10 cellular contexts compared by ENCODE assay signal in genomic region chr5:171629221-171630005, GRCh38.
A peak's percentile ranks its signal among the peaks of the same experiment; 100 is the strongest.
DNase-seq lines count a peak whose midpoint lies in the region; TF ChIP-seq lines count a peak whose summit lies in the region.
"Had no signal": no experiment of that assay in that cellular context is flagged by ENCODE, and none has a peak within 500 bp of the region (broad histone marks: within the 10 kb centered on the region; RNA-seq: fewer than 3 reads in every experiment).

No MANE protein-coding gene starts in this region.

- no peak overlapping the region for H3K9ac ChIP-seq in H9 (ENCODE audit: extremely low read depth, insufficient read length, low read length)

- no CpG with 5 or more reads among the region's 11 CpGs for WGBS in H9 (ENCODE audit: extremely low coverage, insufficient read length, low lambda C conversion rate)

- H3T11ph ChIP-seq in H9 (ENCODE audit: low read length), result no peak overlapping the region

- no peak overlapping the region for H4K8ac ChIP-seq in H9 (replicated peaks; ENCODE audit: insufficient read length, low read depth, low read length)

- H2BK20ac ChIP-seq in H9 (ENCODE audit: low read depth, low read length, poor library complexity, severe bottlenecking), result no peak overlapping the region

- H3K23me2 ChIP-seq in H9 (ENCODE audit: insufficient read length, low read depth, low read length, poor library complexity, severe bottlenecking), result no peaks in the 10 kb centered on the region

- H3K27me3 Mint-ChIP-seq in H9 (ENCODE audit: low read depth), result peaks cover 81% of the 10 kb centered on the region

- H3K18ac ChIP-seq in H9 (ENCODE audit: insufficient read length, low read depth, low read length), result no peak overlapping the region

- no peaks in the 10 kb centered on the region for H3K79me2 ChIP-seq in H9 (ENCODE audit: insufficient read depth, low read length)

- peak overlapping the region; percentile 56 for H3K4me2 ChIP-seq in H9 (ENCODE audit: insufficient read depth, insufficient read length, low read length)

- H3K27me3 ChIP-seq in H9 (ENCODE audit: insufficient read depth, low read length), result peaks cover 12% of the 10 kb centered on the region
- H3K27me3 ChIP-seq in WERI-Rb-1 (ENCODE audit: insufficient read depth, low read depth, severe bottlenecking), result peaks cover 7% of the 10 kb centered on the region

- H4K91ac ChIP-seq in H9 (ENCODE audit: insufficient read length, low read depth, low read length), result no peak overlapping the region

- no peaks in the 10 kb centered on the region for H3K9me3 ChIP-seq in H9 (ENCODE audit: control insufficient read depth, low read depth, low read length)
- no peaks in the 10 kb centered on the region for H3K9me3 ChIP-seq in WERI-Rb-1 (ENCODE audit: severe bottlenecking)

- no peaks in the 10 kb centered on the region for H3K36me3 ChIP-seq in WERI-Rb-1
- H3K36me3 ChIP-seq: cardiac muscle cell had no signal

- H3K4me3 Mint-ChIP-seq in H9, result peak overlapping the region; percentile 51 to 69; a peak in 4 of 5 replicates
- H3K4me3 Mint-ChIP-seq: activated CD8-positive, alpha-beta T cell treated with anti-CD3 and anti-CD28 coated beads, Interleukin-2, amount 10 ng/mL, durations not matched to agents 7 days and 5 days had no signal

- no peaks in the 10 kb centered on the region; a peak in 1 of 7 replicates for H3K36me3 Mint-ChIP-seq in H9 (ENCODE audit: insufficient read depth in 1 of 3, low read depth in 3 of 3)

- H3K9me3 Mint-ChIP-seq in H9, result peaks cover 0 to 7% of the 10 kb centered on the region in 2 experiments; a peak in 1 of 5 replicates

- no peaks in the 10 kb centered on the region for H3K79me1 ChIP-seq in H9 (ENCODE audit: insufficient read depth, low read depth, low read length, poor library complexity, severe bottlenecking)

- H4K5ac ChIP-seq in H9 (ENCODE audit: insufficient read length, low read depth, low read length), result no peak overlapping the region

- TF ChIP-seq CTCF in AG09309 (IDR thresholded peaks at IDR 0.05; ENCODE audit: control insufficient read depth, insufficient read depth, low read depth, low read length, missing control alignments) (peak; percentile 25), H9 (conservative IDR thresholded peaks at IDR 0.05) (no peak; the same call in 2 of the 3 replicates), WERI-Rb-1 (IDR thresholded peaks at IDR 0.05; ENCODE audit: low read depth, low read length) (0 out of 2 replicates have a peak, but pooled peaks have one; percentile 6)

- peaks cover 5% of the 10 kb centered on the region; the same call in 1 of the 2 replicates for H3K4me1 ChIP-seq in H9 (ENCODE audit: insufficient read depth, low read length)

- H2AFZ ChIP-seq in H9 (ENCODE audit: low read length), result no peak overlapping the region

- H2AK5ac ChIP-seq in H9 (ENCODE audit: insufficient read length, low read length), result no peak overlapping the region

- peaks cover 9 to 10% of the 10 kb centered on the region in 2 experiments for H3K4me1 Mint-ChIP-seq in H9

- H3K4me3 ChIP-seq in AG09309 (ENCODE audit: control insufficient read depth, low read depth, low read length), result no peak overlapping the region
- H3K4me3 ChIP-seq in WERI-Rb-1 (ENCODE audit: low read depth, low read length), result no peak overlapping the region
- H3K4me3 ChIP-seq: cardiac muscle cell had no signal

- no peaks in the 10 kb centered on the region for H4K20me1 ChIP-seq in H9 (ENCODE audit: control insufficient read depth, insufficient read depth, insufficient read length)

- H2BK5ac ChIP-seq in H9 (ENCODE audit: insufficient read length, low read length), result no peak overlapping the region

- H3K4ac ChIP-seq in H9 (ENCODE audit: low read depth, low read length), result no peak overlapping the region

- DNase-seq in AG09309 (ENCODE audit: low read depth) (no peak), H9 (peak; percentile 29), WERI-Rb-1 (no peak), iris pigment epithelial cell (ENCODE audit: low read depth) (peak; percentile 44), NCI-H2029 (lab: John Stamatoyannopoulos, UW) (no peak), NCI-H1930 (lab: John Stamatoyannopoulos, UW) (no peak), iPS-NIHi7 (ENCODE audit: extremely low spot score) (no peak)
- DNase-seq in activated CD8-positive, alpha-beta memory T cell treated with anti-CD3 and anti-CD28 coated beads, Interleukin-2, amount 50 U/mL, for 4 hours, result no peak
- DNase-seq: activated CD8-positive, alpha-beta T cell treated with anti-CD3 and anti-CD28 coated beads, Interleukin-2, amount 10 ng/mL, durations not matched to agents 7 days and 5 days had no signal

- no peak overlapping the region for H2BK15ac ChIP-seq in H9 (ENCODE audit: low read depth, low read length)

- no peak overlapping the region for H3K14ac ChIP-seq in H9 (ENCODE audit: insufficient read depth, low read length)

- H2BK12ac ChIP-seq in H9 (ENCODE audit: insufficient read length, low read depth, low read length), result no peak overlapping the region

- no peak overlapping the region for H3K27ac Mint-ChIP-seq in H9
- H3K27ac Mint-ChIP-seq: activated CD8-positive, alpha-beta T cell treated with anti-CD3 and anti-CD28 coated beads, Interleukin-2, amount 10 ng/mL, durations not matched to agents 7 days and 5 days had no signal

- H3K27ac ChIP-seq in H9 (ENCODE audit: insufficient read length, low read depth, low read length) (no peak overlapping the region), WERI-Rb-1 (no peak overlapping the region)
- H3K27ac ChIP-seq: cardiac muscle cell had no signal

- H3K23ac ChIP-seq in H9 (ENCODE audit: insufficient read length, low read depth, low read length), result no peak overlapping the region

- H3K56ac ChIP-seq in H9 (ENCODE audit: insufficient read length, low read depth, low read length), result no peak overlapping the region

- no peak overlapping the region for H2BK120ac ChIP-seq in H9 (ENCODE audit: low read depth, low read length, poor library complexity, severe bottlenecking)

Comparison
In these comparisons a context has a peak if more than half of its experiments do, and no peak if none do; other contexts are left out.
1. DNase-seq: peak in H9 (single experiment) and iris pigment epithelial cell (single experiment); none in AG09309 (single experiment), WERI-Rb-1 (single experiment), NCI-H2029 (single experiment), NCI-H1930 (0 of 2), activated CD8-positive, alpha-beta memory T cell treated with anti-CD3 and anti-CD28 coated beads, Interleukin-2, amount 50 U/mL, for 4 hours (single experiment) and iPS-NIHi7 (single experiment).